12 cellular contexts compared by ENCODE assay signal in genomic region chr5:159175547-159175946, GRCh38. TPM values are rescaled to one million over a fixed set of nuclear protein-coding genes. Genes with fewer than 3 reads are reported as not detected.
DNase-seq lines count a peak whose midpoint lies in the region; ATAC-seq and TF ChIP-seq lines count a peak whose summit lies in the region.
"Had no signal": no experiment of that assay in that cellular context is flagged by ENCODE, and none has a peak within 500 bp of the region (broad histone marks: within the 10 kb centered on the region; RNA-seq: fewer than 3 reads in every experiment).

No MANE protein-coding gene starts in this region.

- no peaks in the 10 kb centered on the region for H3K9me3 Mint-ChIP-seq in CD4-positive, alpha-beta T cell
- H3K9me3 Mint-ChIP-seq in chondrocyte (ENCODE audit: low read depth): no peaks in the 10 kb centered on the region

- no peak overlapping the region for H3K18ac ChIP-seq in mesenchymal stem cell (ENCODE audit: low read depth in 1 of 2, low read length in 2 of 2)

- peaks cover 13% of the 10 kb centered on the region for H3K79me1 ChIP-seq in mesenchymal stem cell (replicated peaks; ENCODE audit: low read length, poor library complexity, severe bottlenecking)

- H2BK5ac ChIP-seq in mesenchymal stem cell (ENCODE audit: low read depth, low read length, poor library complexity, severe bottlenecking): no peak overlapping the region

- H3K36me3 Mint-ChIP-seq in CD4-positive, alpha-beta T cell (ENCODE audit: low read depth): peaks cover 79% of the 10 kb centered on the region
- H3K36me3 Mint-ChIP-seq in chondrocyte (ENCODE audit: low read depth): peaks cover 17% of the 10 kb centered on the region

- WGBS in mesenchymal stem cell: 43% methylated on average over 1 of the region's 1 CpG

- H3K27me3 Mint-ChIP-seq in CD4-positive, alpha-beta T cell: no peaks in the 10 kb centered on the region
- H3K27me3 Mint-ChIP-seq in chondrocyte (ENCODE audit: low read depth): no peaks in the 10 kb centered on the region

- no peak overlapping the region for H2BK15ac ChIP-seq in mesenchymal stem cell (ENCODE audit: low read depth, poor library complexity, severe bottlenecking)

- no peak overlapping the region for H2AK5ac ChIP-seq in mesenchymal stem cell (ENCODE audit: low read length, severe bottlenecking)

- H4K20me1 ChIP-seq in PC-9 (ENCODE audit: insufficient read depth): no peaks in the 10 kb centered on the region

- peak overlapping the region; percentile 76 for H3K4me3 Mint-ChIP-seq in CD4-positive, alpha-beta T cell
- no peak overlapping the region for H3K4me3 Mint-ChIP-seq in chondrocyte (ENCODE audit: unreplicated experiment)

- DNase-seq in CD4-positive, alpha-beta T cell: no peak
- DNase-seq in PC-9 (peak; percentile 33 to 43), chondrocyte (ENCODE audit: low spot score) (no peak), mesenchymal stem cell (peak; percentile 33), ACHN (no peak), superior temporal gyrus (ENCODE audit: extremely low spot score) (no peak), Ammon's horn (ENCODE audit: low spot score) (no peak)
- DNase-seq: anterior cingulate cortex; MV-4-11; stimulated activated CD4-positive, alpha-beta T cell treated with anti-CD3 and anti-CD28 coated beads, Interleukin-15, amount 100 ng/mL, for 24 hours had no signal

- CTCF ChIA-PET in CD4-positive, alpha-beta T cell (lab: Charles Lee): interaction anchor here (0.7 to 1.7 kb wide), 3 partner anchors 12 to 156 kb away, joined by 3 to 5 read pairs (median 4); no protein-coding TSS in a partner anchor
- CTCF ChIA-PET in PC-9 (lab: Charles Lee): no interaction called here

- TF ChIP-seq CTCF in CD4-positive, alpha-beta T cell (IDR thresholded peaks at IDR 0.05): no peak
- TF ChIP-seq CTCF in PC-9 (conservative IDR thresholded peaks at IDR 0.05) (no peak), chondrocyte (IDR thresholded peaks at IDR 0.05) (no peak)

- peak overlapping the region; percentile 64 for H3K27ac Mint-ChIP-seq in CD4-positive, alpha-beta T cell
- H3K27ac Mint-ChIP-seq in chondrocyte (ENCODE audit: unreplicated experiment): peak overlapping the region; percentile 43

- H2BK12ac ChIP-seq in mesenchymal stem cell (ENCODE audit: low read length in 2 of 2): no peak overlapping the region

- BruUV-seq in PC-9 (replicated peaks; lab: Mats Ljungman, UMichigan): no TSS peak

- H3K4me3 ChIP-seq in PC-9 (no peak overlapping the region), mesenchymal stem cell (ENCODE audit: insufficient read depth in 1 of 2, low read depth in 1 of 2, low read length in 2 of 2) (no peak overlapping the region)
- H3K4me3 ChIP-seq: suprapubic skin had no signal

- peak overlapping the region; percentile 29 for H3K9ac ChIP-seq in mesenchymal stem cell (ENCODE audit: low read length)

- H2AFZ ChIP-seq in PC-9: no peak overlapping the region
- H2AFZ ChIP-seq in mesenchymal stem cell (ENCODE audit: low read depth, low read length): no peak overlapping the region

- H3K36me3 ChIP-seq in PC-9 (ENCODE audit: low read depth) (peaks cover 45% of the 10 kb centered on the region), mesenchymal stem cell (ENCODE audit: control insufficient read depth in 1 of 2, insufficient read depth in 2 of 2, low read depth in 1 of 2, low read length in 2 of 2) (peaks cover 0 to 43% of the 10 kb centered on the region in 2 experiments)
- H3K36me3 ChIP-seq: suprapubic skin had no signal

- no peak overlapping the region for H3K23ac ChIP-seq in mesenchymal stem cell (ENCODE audit: low read length in 2 of 2)

- in situ Hi-C loops in ACHN (cut with HindIII; ENCODE audit: low pct_ligation_motif_present, low pct_unique_long_range_greater_than_20kb, low sequenced_read_pairs): no loop called here

- peaks cover 73% of the 10 kb centered on the region for H3K4me1 Mint-ChIP-seq in CD4-positive, alpha-beta T cell (ENCODE audit: low read depth)
- peaks cover 25% of the 10 kb centered on the region for H3K4me1 Mint-ChIP-seq in chondrocyte (ENCODE audit: low read depth)

- H3K4me1 ChIP-seq in PC-9 (replicated peaks; ENCODE audit: insufficient read depth) (peaks cover 25% of the 10 kb centered on the region), mesenchymal stem cell (ENCODE audit: control insufficient read depth, insufficient read depth, low read depth, low read length) (no peaks in the 10 kb centered on the region)

- peak; percentile 72 for ATAC-seq in CD4-positive, alpha-beta T cell (ENCODE audit: poor library complexity)
- ATAC-seq in HG03354 (IDR thresholded peaks at IDR 0.05; ENCODE audit: poor library complexity, severe bottlenecking, unreplicated experiment): no peak

- H3K4me2 ChIP-seq in PC-9 (no peak overlapping the region), mesenchymal stem cell (ENCODE audit: low read length, poor library complexity, severe bottlenecking) (no peak overlapping the region)

- H3K27ac ChIP-seq in CD4-positive, alpha-beta T cell (ENCODE audit: low read depth, low read length): no peak overlapping the region
- H3K27ac ChIP-seq in PC-9 (0 out of 2 replicates have a peak overlapping the region, but pooled peaks have one; percentile 36), mesenchymal stem cell (ENCODE audit: low read length, poor library complexity, severe bottlenecking) (no peak overlapping the region)
- H3K27ac ChIP-seq: suprapubic skin had no signal

- H3K9me2 ChIP-seq in PC-9 (ENCODE audit: insufficient read depth): no peaks in the 10 kb centered on the region

- H3K27me3 ChIP-seq in CD4-positive, alpha-beta T cell (ENCODE audit: control insufficient read depth, insufficient read depth, low read length): no peaks in the 10 kb centered on the region
- H3K27me3 ChIP-seq in PC-9 (ENCODE audit: insufficient read depth, low read depth) (no peaks in the 10 kb centered on the region), mesenchymal stem cell (ENCODE audit: control insufficient read depth in 1 of 2, insufficient read depth in 1 of 2, low read length in 2 of 2) (no peaks in the 10 kb centered on the region)
- H3K27me3 ChIP-seq: suprapubic skin had no signal

- 0 out of 2 replicates have a peak, but pooled peaks cover 3% of the 10 kb centered on the region for H3K79me2 ChIP-seq in PC-9 (ENCODE audit: low read depth)

- no peak overlapping the region for H4K91ac ChIP-seq in mesenchymal stem cell (ENCODE audit: low read length)

- peaks cover 10% of the 10 kb centered on the region; the same call in 1 of the 2 replicates for H3F3A ChIP-seq in PC-9 (ENCODE audit: insufficient read depth, low read depth)

- H3K14ac ChIP-seq in mesenchymal stem cell (ENCODE audit: low read length in 2 of 2): no peak overlapping the region

- H2BK120ac ChIP-seq in mesenchymal stem cell (ENCODE audit: low read depth, low read length): no peak overlapping the region

- no peak overlapping the region for H4K8ac ChIP-seq in mesenchymal stem cell (ENCODE audit: low read length)

- POLR2A ChIA-PET in CD4-positive, alpha-beta T cell (lab: Charles Lee): interaction anchor here (1.1 to 1.8 kb wide), 5 partner anchors 11 to 32 kb away, joined by 3 to 21 read pairs (median 6); no protein-coding TSS in a partner anchor
- POLR2A ChIA-PET in PC-9 (lab: Charles Lee; ENCODE audit: unreplicated experiment): interaction anchor here (0.7 kb wide), 1 partner anchor 752 kb away, joined by 6 read pairs; no protein-coding TSS in a partner anchor

- intact Hi-C loops in CD4-positive, alpha-beta T cell (cut with DNase I, micrococcal nuclease): loop anchor here in 1 of 2 experiments (2.0 kb wide), 1 partner anchor 33 kb away; the partner anchor contains the start of gene RNF145
- intact Hi-C loops in PC-9 (cut with micrococcal nuclease; ENCODE audit: unreplicated experiment): loop anchor here (1.0 to 10.0 kb wide), 3 partner anchors 32 to 742 kb away; partner anchors contain the start of gene ADRA1B

- H3K4ac ChIP-seq in mesenchymal stem cell (ENCODE audit: low read depth in 1 of 2, low read length in 2 of 2): no peak overlapping the region

- H3K9me3 ChIP-seq in CD4-positive, alpha-beta T cell (ENCODE audit: control insufficient read depth, low read length): no peaks in the 10 kb centered on the region
- no peaks in the 10 kb centered on the region for H3K9me3 ChIP-seq in PC-9 (ENCODE audit: insufficient read depth, low read depth)
- no peaks in the 10 kb centered on the region for H3K9me3 ChIP-seq in mesenchymal stem cell (ENCODE audit: control insufficient read depth, low read length)
- H3K9me3 ChIP-seq: suprapubic skin had no signal

RNA-seq across cellular contexts. Expression of gene RNF145, which starts 33.8 kb away (rescaled TPM):
- total RNA-seq in CD4-positive, alpha-beta T cell: 10 to 100 TPM; 83.7 to 94.4 TPM
- 48.2 and 54.5 TPM in 2 replicates for total RNA-seq in PC-9 (2021)
- total RNA-seq in chondrocyte: 79.0 to 83.9 TPM (median 82.5 TPM) in 3 replicates
- polyA plus RNA-seq in mesenchymal stem cell (2013, experiment 1 of 2): 50.9 TPM
- polyA plus RNA-seq in mesenchymal stem cell (2013, experiment 2 of 2): 50.6 TPM

Comparison
In these comparisons a context has a peak if more than half of its experiments do, and no peak if none do; other contexts are left out.
1. DNase-seq: peak in PC-9 (2 of 2) and mesenchymal stem cell (single experiment); none in CD4-positive, alpha-beta T cell (0 of 10), chondrocyte (single experiment), ACHN (single experiment), superior temporal gyrus (single experiment) and Ammon's horn (single experiment).